ENCODE assay signal across 7 cellular contexts in genomic region chrX:123682182-123682581, GRCh38.
"Had no signal": no experiment of that assay in that cellular context is flagged by ENCODE, and none has a peak within 500 bp of the region (broad histone marks: within the 10 kb centered on the region; RNA-seq: fewer than 3 reads in every experiment).

No MANE protein-coding gene starts in this region.

- H3K4me3 Mint-ChIP-seq: GM23338, H9, HFFc6, IgD-negative memory B cell had no signal

- ATAC-seq: GM23338, HepG2 had no signal

- H3K27ac Mint-ChIP-seq: GM23338, H9, HFFc6, IgD-negative memory B cell had no signal

- H3K27me3 Mint-ChIP-seq: IgD-negative memory B cell had no signal

- H3K4me3 ChIP-seq: GM23338 had no signal

- H3K27ac ChIP-seq: HL-60 had no signal

- H3K9me3 Mint-ChIP-seq: GM23338, HFFc6 had no signal

- DNase-seq: H9, HCEC 1CT, HFFc6 had no signal
